15 cellular contexts compared by ENCODE assay signal in genomic region chr9:36161187-36161586, GRCh38. TPM values are rescaled to one million over a fixed set of nuclear protein-coding genes. Genes with fewer than 3 reads are reported as not detected.
A peak's percentile ranks its signal among the peaks of the same experiment; 100 is the strongest.
DNase-seq lines count a peak whose midpoint lies in the region; ATAC-seq and TF ChIP-seq lines count a peak whose summit lies in the region.
"Had no signal": no experiment of that assay in that cellular context is flagged by ENCODE, and none has a peak within 500 bp of the region (broad histone marks: within the 10 kb centered on the region; RNA-seq: fewer than 3 reads in every experiment).

No MANE protein-coding gene starts in this region.

- H3K27ac Mint-ChIP-seq in CD4-positive, alpha-beta memory T cell = peak overlapping the region; percentile 67 to 84 (median 79)
- H3K27ac Mint-ChIP-seq in T-helper 17 cell = peak overlapping the region; percentile 90

- H3K9me3 Mint-ChIP-seq in CD4-positive, alpha-beta memory T cell = no peaks in the 10 kb centered on the region
- H3K9me3 Mint-ChIP-seq: CD4-positive, alpha-beta T cell had no signal

- H3K9me3 ChIP-seq in CD4-positive, alpha-beta memory T cell (ENCODE audit: control insufficient read depth in 1 of 2, low read length in 2 of 2) = no peaks in the 10 kb centered on the region
- H3K9me3 ChIP-seq in T-helper 17 cell (ENCODE audit: control insufficient read depth, low read length, poor library complexity, severe bottlenecking) = no peaks in the 10 kb centered on the region
- H3K9me3 ChIP-seq in gastrocnemius medialis = no peaks in the 10 kb centered on the region
- H3K9me3 ChIP-seq: SJSA1 had no signal

- in situ Hi-C loops in gastrocnemius medialis (cut with MboI; ENCODE audit: low sequenced_read_pairs in 4 of 4) = no loop called here

- peaks cover 11% of the 10 kb centered on the region for H3K4me1 ChIP-seq in CD4-positive, alpha-beta memory T cell (ENCODE audit: insufficient read depth, low read length)
- H3K4me1 ChIP-seq in gastrocnemius medialis = peaks cover 0 to 10% of the 10 kb centered on the region in 2 donors

- DNase-seq in CD4-positive, alpha-beta memory T cell = no peak
- DNase-seq in T-helper 17 cell = no peak
- DNase-seq in fibroblast of mammary gland (ENCODE audit: low read depth) = peak; percentile 71
- no peak for DNase-seq in gastrocnemius medialis
- DNase-seq in DMS53 (lab: John Stamatoyannopoulos, UW) = no peak
- DNase-seq: activated T-cell treated with anti-CD3 and anti-CD28 coated beads for 4 hours; amniotic stem cell; CD4-positive, alpha-beta T cell; NCI-H2081 treated with DMSO at 0.1 percent for 48 hours; WERI-Rb-1 had no signal

- H3K27me3 Mint-ChIP-seq in CD4-positive, alpha-beta memory T cell = no peaks in the 10 kb centered on the region
- no peaks in the 10 kb centered on the region for H3K27me3 Mint-ChIP-seq in T-helper 17 cell
- H3K27me3 Mint-ChIP-seq: CD4-positive, alpha-beta T cell had no signal

- no peak for TF ChIP-seq POLR2A in gastrocnemius medialis (IDR thresholded peaks at IDR 0.05)

- H3K4me1 Mint-ChIP-seq in CD4-positive, alpha-beta memory T cell = peaks cover 11 to 28% (median 22%) of the 10 kb centered on the region in 4 donors
- H3K4me1 Mint-ChIP-seq in T-helper 17 cell = peaks cover 19% of the 10 kb centered on the region

- peaks cover 3% of the 10 kb centered on the region for H3K36me3 ChIP-seq in CD4-positive, alpha-beta memory T cell (ENCODE audit: insufficient read depth, low read length)
- H3K36me3 ChIP-seq in gastrocnemius medialis = no peaks in the 10 kb centered on the region
- H3K36me3 ChIP-seq: WERI-Rb-1 had no signal

- POLR2A ChIA-PET in CD4-positive, alpha-beta memory T cell (lab: Charles Lee; ENCODE audit: partially characterized antibody) = interaction anchor here (2.1 kb wide), 1 partner anchor 25 kb away, joined by 5 read pairs; the partner anchor contains the start of gene GLIPR2

- ATAC-seq in T-helper 17 cell = no peak
- peak; percentile 38 to 46 for ATAC-seq in gastrocnemius medialis
- no peak for ATAC-seq in HG02840 (IDR thresholded peaks at IDR 0.05; ENCODE audit: low FRiP score, unreplicated experiment)
- ATAC-seq in GM19351 (IDR thresholded peaks at IDR 0.05; ENCODE audit: unreplicated experiment) = no peak
- no peak for ATAC-seq in GM19328 (IDR thresholded peaks at IDR 0.05; ENCODE audit: unreplicated experiment)

- no peak for TF ChIP-seq CTCF in fibroblast of mammary gland (conservative IDR thresholded peaks at IDR 0.05; ENCODE audit: control insufficient read depth, insufficient read depth, low read depth, low read length)
- TF ChIP-seq CTCF in gastrocnemius medialis (IDR thresholded peaks at IDR 0.05 in 4 of 5, conservative IDR thresholded peaks at IDR 0.05 in 1 of 5) = no peak

- CTCF ChIA-PET in CD4-positive, alpha-beta memory T cell (lab: Charles Lee; ENCODE audit: partially characterized antibody) = interaction anchor here (1.6 to 20.1 kb wide), 3 partner anchors 10 to 59 kb away, joined by 3 to 648 read pairs (median 100); partner anchors contain the start of gene GLIPR2

- H3K4me3 ChIP-seq in CD4-positive, alpha-beta memory T cell (ENCODE audit: low read length in 2 of 2) = no peak overlapping the region
- no peak overlapping the region for H3K4me3 ChIP-seq in fibroblast of mammary gland (ENCODE audit: control insufficient read depth, low read depth, low read length)
- H3K4me3 ChIP-seq in gastrocnemius medialis = no peak overlapping the region
- H3K4me3 ChIP-seq: SJSA1 had no signal

- no peak overlapping the region for H3K27ac ChIP-seq in CD4-positive, alpha-beta memory T cell (ENCODE audit: low read depth, low read length)
- H3K27ac ChIP-seq in gastrocnemius medialis = peak overlapping the region; percentile 18 to 61 (median 42)
- H3K27ac ChIP-seq: HL-60, SJSA1, WERI-Rb-1 had no signal

- no peak overlapping the region for H3K4me3 Mint-ChIP-seq in CD4-positive, alpha-beta memory T cell
- H3K4me3 Mint-ChIP-seq in T-helper 17 cell = no peak overlapping the region
- H3K4me3 Mint-ChIP-seq: CD4-positive, alpha-beta T cell had no signal

- H3K27me3 ChIP-seq in CD4-positive, alpha-beta memory T cell (ENCODE audit: insufficient read depth, low read length) = no peaks in the 10 kb centered on the region
- peaks cover 0 to 7% (median 5%) of the 10 kb centered on the region in 3 donors for H3K27me3 ChIP-seq in gastrocnemius medialis
- H3K27me3 ChIP-seq: SJSA1 had no signal

- peaks cover 21 to 44% of the 10 kb centered on the region in 2 donors for H3K36me3 Mint-ChIP-seq in CD4-positive, alpha-beta memory T cell
- H3K36me3 Mint-ChIP-seq in T-helper 17 cell (ENCODE audit: low read depth) = peaks cover 13% of the 10 kb centered on the region

- intact Hi-C loops in CD4-positive, alpha-beta memory T cell (cut with micrococcal nuclease) = no loop called here
- intact Hi-C loops in gastrocnemius medialis (cut with DNase I; ENCODE audit: low total_unique reads) = loop anchor here (10.0 kb wide), 1 partner anchor 126 kb away; the partner anchor contains the start of gene RECK

RNA-seq across cellular contexts. Expression of gene CCIN, which starts 8.0 kb away (rescaled TPM):
- not detected for total RNA-seq in CD4-positive, alpha-beta memory T cell
- polyA plus RNA-seq in CD4-positive, alpha-beta memory T cell = not detected
- 1 to 10 TPM in 1 of 2 donors, under 1 TPM in 1; 0.50 to 1.4 TPM for total RNA-seq in T-helper 17 cell
- total RNA-seq in gastrocnemius medialis = not detected

RNA-seq across cellular contexts. Expression of gene GLIPR2, which starts 24.7 kb away (rescaled TPM):
- 10 to 100 TPM; 17.0 to 18.9 TPM for total RNA-seq in CD4-positive, alpha-beta memory T cell
- polyA plus RNA-seq in CD4-positive, alpha-beta memory T cell = 100 to 1,000 TPM; 140 to 213 TPM
- total RNA-seq in T-helper 17 cell = 10 to 100 TPM; 32.5 to 51.4 TPM
- total RNA-seq in gastrocnemius medialis = 1 to 10 TPM; 3.3 to 5.3 (median 3.9) TPM

RNA-seq across cellular contexts. Expression of gene CLTA, which starts 29.5 kb away (rescaled TPM):
- total RNA-seq in CD4-positive, alpha-beta memory T cell = 10 to 100 TPM; 69.9 to 72.3 TPM
- polyA plus RNA-seq in CD4-positive, alpha-beta memory T cell = 100 to 1,000 TPM in 1 of 2 donors, 10 to 100 TPM in 1; 46.0 to 106 TPM
- total RNA-seq in T-helper 17 cell (10 to 100 TPM; 30.3 to 43.4 TPM), gastrocnemius medialis (10 to 100 TPM; 48.4 to 86.7 (median 69.0) TPM)

Comparison
In these comparisons a context has a peak if more than half of its experiments do, and no peak if none do; other contexts are left out.
1. ATAC-seq: peak in gastrocnemius medialis (2 of 2); none in T-helper 17 cell (single experiment), HG02840 (single experiment), GM19351 (single experiment) and GM19328 (single experiment).